Comparison of ENCODE assay signal across 21 cellular contexts in genomic region chr14:100555436-100556067, GRCh38. TPM values are rescaled to one million over a fixed set of nuclear protein-coding genes. Genes with fewer than 3 reads are reported as not detected.
DNase-seq lines count a peak whose midpoint lies in the region; ATAC-seq, FAIRE-seq and TF ChIP-seq lines count a peak whose summit lies in the region.
"Had no signal": no experiment of that assay in that cellular context is flagged by ENCODE, and none has a peak within 500 bp of the region (broad histone marks: within the 10 kb centered on the region; RNA-seq: fewer than 3 reads in every experiment).

No MANE protein-coding gene starts in this region.

- TF ChIP-seq RAD21 in H1 (IDR thresholded peaks at IDR 0.05 in 1 of 2, conservative IDR thresholded peaks at IDR 0.05 in 1 of 2; ENCODE audit: low read depth in 2 of 2, low read length in 2 of 2), result no peak

- H2BK20ac ChIP-seq in H9 (ENCODE audit: low read depth, low read length, poor library complexity, severe bottlenecking) (no peak overlapping the region), H1 (ENCODE audit: low read length) (peak overlapping the region; percentile 55)

- H2BK120ac ChIP-seq in H9 (ENCODE audit: low read depth, low read length, poor library complexity, severe bottlenecking) (no peak overlapping the region), H1 (replicated peaks; ENCODE audit: low read depth, low read length) (no peak overlapping the region)

- no peak for TF ChIP-seq POLR2A in H1 (IDR thresholded peaks at IDR 0.05; ENCODE audit: control extremely low read depth in 1 of 2, low read depth in 2 of 2, low read length in 2 of 2)

- peak overlapping the region; percentile 95 for H3K4me2 ChIP-seq in BLaER1
- H3K4me2 ChIP-seq in H9 (ENCODE audit: insufficient read depth, insufficient read length, low read length), result no peak overlapping the region
- H3K4me2 ChIP-seq in H1 (ENCODE audit: insufficient read depth in 1 of 2, low read depth in 2 of 2, low read length in 2 of 2), result peak overlapping the region; percentile 3 to 44; a peak in 3 of 4 replicates

- peak overlapping the region in 2 of 3 experiments; percentile 55 to 85; a peak in 1 of 7 replicates for H3K27ac Mint-ChIP-seq in H9
- no peak overlapping the region for H3K27ac Mint-ChIP-seq in activated T-cell treated with anti-CD3 and anti-CD28 coated beads, Interleukin-2, amount 50 U/mL, for 72 hours
- H3K27ac Mint-ChIP-seq: CD4-positive, alpha-beta T cell had no signal

- H3K4me1 ChIP-seq in BLaER1, result peaks cover 100% of the 10 kb centered on the region
- H3K4me1 ChIP-seq in H9 (ENCODE audit: insufficient read depth, low read length), result no peaks in the 10 kb centered on the region; the same call in 1 of the 2 replicates
- peaks cover 0 to 19% (median 17%) of the 10 kb centered on the region in 4 experiments; a peak in 6 of 7 replicates for H3K4me1 ChIP-seq in H1 (replicated peaks in 1 of 4; ENCODE audit: control insufficient read depth in 3 of 4, insufficient read depth in 4 of 4, low read length in 3 of 4)

- no CpG with 5 or more reads among the region's 23 CpGs for WGBS in H9 (ENCODE audit: extremely low coverage, insufficient read length, low lambda C conversion rate)
- WGBS in H1 (ENCODE audit: extremely low coverage in 1 of 2, insufficient coverage in 1 of 2, insufficient read length in 1 of 2, insufficient replicate concordance in 2 of 2, low coverage in 1 of 2, low lambda C conversion rate in 2 of 2, missing lambda C conversion rate in 1 of 2), 2 experiments, result 41% methylated on average over 21 of the region's 23 CpGs; no CpG with 5 or more reads in 1 of the 2 experiments

- no peak for FAIRE-seq in H1 (lab: Jason Lieb, UNC)
- FAIRE-seq: A204.1, K562 had no signal

- POLR2A ChIA-PET in H1 (lab: Charles Lee; ENCODE audit: partially characterized antibody), result interaction anchor here (2.1 kb wide), 1 partner anchor 8 kb away, joined by 5 read pairs; no protein-coding TSS in a partner anchor

- TF ChIP-seq CTCF in H9 (conservative IDR thresholded peaks at IDR 0.05) (no peak), H1 (IDR thresholded peaks at IDR 0.05; ENCODE audit: control extremely low read depth in 1 of 3, insufficient read depth in 1 of 3, low read depth in 1 of 3, low read length in 3 of 3) (no peak)

- no peaks in the 10 kb centered on the region for H3K9me3 Mint-ChIP-seq in H9
- H3K9me3 Mint-ChIP-seq in activated T-cell treated with anti-CD3 and anti-CD28 coated beads, Interleukin-2, amount 50 U/mL, for 72 hours, result no peaks in the 10 kb centered on the region
- H3K9me3 Mint-ChIP-seq: CD4-positive, alpha-beta T cell had no signal

- no peak overlapping the region for H3K18ac ChIP-seq in H9 (ENCODE audit: insufficient read length, low read depth, low read length)
- peak overlapping the region; percentile 71 for H3K18ac ChIP-seq in H1 (ENCODE audit: extremely low read depth, low read length)

- H3K27ac ChIP-seq in BLaER1 (0 out of 2 replicates have a peak overlapping the region, but pooled peaks have one; percentile 31), H9 (ENCODE audit: insufficient read length, low read depth, low read length) (no peak overlapping the region), H1 (ENCODE audit: low read depth, low read length) (no peak overlapping the region)
- H3K27ac ChIP-seq: Peyer's patch had no signal

- H4K20me1 ChIP-seq in BLaER1 (no peaks in the 10 kb centered on the region), H9 (ENCODE audit: control insufficient read depth, insufficient read depth, insufficient read length) (no peaks in the 10 kb centered on the region), H1 (replicated peaks in 1 of 2; ENCODE audit: control insufficient read depth in 1 of 2, insufficient read depth in 2 of 2, low read length in 2 of 2) (peaks cover 0 to 6% of the 10 kb centered on the region in 2 experiments)

- DNase-seq in H9, result no peak
- no peak for DNase-seq in H1 (ENCODE audit: low read depth in 1 of 2, low spot score in 2 of 2)
- DNase-seq in retina, result peak; percentile 49
- DNase-seq in HuH-7.5 (ENCODE audit: low spot score), result no peak
- no peak for DNase-seq in activated T-cell treated with anti-CD3 and anti-CD28 coated beads, Interleukin-2, amount 50 U/mL, for 72 hours
- DNase-seq: CD4-positive, alpha-beta T cell; COR-L47; DMS79; NCI-H1092; NCI-H1436 treated with DMSO at 0.1 percent for 48 hours; NCI-H1930; NCI-H2227 treated with DMSO at 0.1 percent for 48 hours; NCI-H510A treated with DMSO at 0.1 percent for 48 hours; NCI-H748 treated with DMSO at 0.1 percent for 48 hours; Peyer's patch had no signal

- H3K4me3 ChIP-seq in BLaER1 (no peak overlapping the region), H1 (ENCODE audit: extremely low read depth in 1 of 4, insufficient read depth in 2 of 4, low read depth in 3 of 4, low read length in 4 of 4) (no peak overlapping the region)
- H3K4me3 ChIP-seq: K562, Peyer's patch had no signal

- H3K9me3 ChIP-seq in BLaER1 (no peaks in the 10 kb centered on the region), H9 (ENCODE audit: control insufficient read depth, low read depth, low read length) (no peaks in the 10 kb centered on the region), H1 (ENCODE audit: insufficient read depth in 2 of 2, low read depth in 1 of 2, low read length in 1 of 2) (no peaks in the 10 kb centered on the region)
- H3K9me3 ChIP-seq: Peyer's patch had no signal

- H4K8ac ChIP-seq in H9 (replicated peaks; ENCODE audit: insufficient read length, low read depth, low read length), result no peak overlapping the region
- H4K8ac ChIP-seq in H1 (ENCODE audit: extremely low read depth, insufficient read depth, low read length), result peak overlapping the region; percentile 81

- CTCF ChIA-PET in H1 (lab: Charles Lee; ENCODE audit: partially characterized antibody), result interaction anchor here (1.0 to 4.4 kb wide), 9 partner anchors 9 to 147 kb away, joined by 3 to 19 read pairs (median 5); no protein-coding TSS in a partner anchor

- H3K23me2 ChIP-seq in H9 (ENCODE audit: insufficient read length, low read depth, low read length, poor library complexity, severe bottlenecking), result no peaks in the 10 kb centered on the region
- no peaks in the 10 kb centered on the region for H3K23me2 ChIP-seq in H1 (ENCODE audit: low read depth, low read length)

- H3K9ac ChIP-seq in BLaER1, result no peak overlapping the region
- H3K9ac ChIP-seq in H9 (ENCODE audit: extremely low read depth, insufficient read length, low read length), result no peak overlapping the region
- H3K9ac ChIP-seq in H1 (replicated peaks in 1 of 4; ENCODE audit: extremely low read depth in 1 of 4, low read depth in 3 of 4, low read length in 3 of 4), result no peak overlapping the region; a peak in 1 of 7 replicates

- no peak overlapping the region for H2AK5ac ChIP-seq in H9 (ENCODE audit: insufficient read length, low read length)
- no peak overlapping the region for H2AK5ac ChIP-seq in H1 (ENCODE audit: low read depth, low read length)

- H3K79me1 ChIP-seq in H9 (ENCODE audit: insufficient read depth, low read depth, low read length, poor library complexity, severe bottlenecking) (no peaks in the 10 kb centered on the region), H1 (ENCODE audit: low read depth, low read length) (no peaks in the 10 kb centered on the region)

- H3K56ac ChIP-seq in H9 (ENCODE audit: insufficient read length, low read depth, low read length) (no peak overlapping the region), H1 (replicated peaks; ENCODE audit: insufficient read length, low read depth, low read length) (no peak overlapping the region)

- H3K36me3 Mint-ChIP-seq in H9 (ENCODE audit: insufficient read depth in 1 of 3, low read depth in 3 of 3), result no peaks in the 10 kb centered on the region
- H3K36me3 Mint-ChIP-seq in activated T-cell treated with anti-CD3 and anti-CD28 coated beads, Interleukin-2, amount 50 U/mL, for 72 hours (ENCODE audit: insufficient read depth in 2 of 2), result no peaks in the 10 kb centered on the region

- no peak overlapping the region for H3K23ac ChIP-seq in H9 (ENCODE audit: insufficient read length, low read depth, low read length)
- no peak overlapping the region for H3K23ac ChIP-seq in H1 (ENCODE audit: insufficient read length)

- no peak overlapping the region for H4K5ac ChIP-seq in H9 (ENCODE audit: insufficient read length, low read depth, low read length)
- H4K5ac ChIP-seq in H1 (ENCODE audit: insufficient read length, low read depth, low read length), result no peak overlapping the region

- H3K36me3 ChIP-seq in BLaER1 (no peaks in the 10 kb centered on the region), H1 (ENCODE audit: control insufficient read depth in 2 of 4, insufficient read depth in 4 of 4, low read length in 3 of 4) (no peaks in the 10 kb centered on the region)
- H3K36me3 ChIP-seq: Peyer's patch had no signal

- H3K4me3 Mint-ChIP-seq in H9, result peak overlapping the region in 1 of 2 experiments; percentile 41; a peak in 2 of 5 replicates
- no peak overlapping the region for H3K4me3 Mint-ChIP-seq in activated T-cell treated with anti-CD3 and anti-CD28 coated beads, Interleukin-2, amount 50 U/mL, for 72 hours
- H3K4me3 Mint-ChIP-seq: CD4-positive, alpha-beta T cell had no signal

- H3K4ac ChIP-seq in H9 (ENCODE audit: low read depth, low read length) (no peak overlapping the region), H1 (replicated peaks; ENCODE audit: insufficient read length, low read depth, low read length) (peak overlapping the region; percentile 57)

- H2BK15ac ChIP-seq in H9 (ENCODE audit: low read depth, low read length) (no peak overlapping the region), H1 (ENCODE audit: low read length) (peak overlapping the region; percentile 96; the same call in 1 of the 2 replicates)

- H3T11ph ChIP-seq in H9 (ENCODE audit: low read length), result no peak overlapping the region

- H3K4me1 Mint-ChIP-seq in H9, result peaks cover 14 to 37% of the 10 kb centered on the region in 2 experiments
- H3K4me1 Mint-ChIP-seq in activated T-cell treated with anti-CD3 and anti-CD28 coated beads, Interleukin-2, amount 50 U/mL, for 72 hours (ENCODE audit: low read depth), result peaks cover 5% of the 10 kb centered on the region

- H2BK12ac ChIP-seq in H9 (ENCODE audit: insufficient read length, low read depth, low read length) (no peak overlapping the region), H1 (ENCODE audit: low read depth, low read length) (peak overlapping the region; percentile 97)

- H3K27me3 ChIP-seq in BLaER1 (no peaks in the 10 kb centered on the region), H9 (ENCODE audit: insufficient read depth, low read length) (no peaks in the 10 kb centered on the region), H1 (replicated peaks in 1 of 4; ENCODE audit: control insufficient read depth in 3 of 4, extremely low read depth in 1 of 4, insufficient read depth in 3 of 4, low read length in 3 of 4) (peaks cover 0 to 5% (median 2%) of the 10 kb centered on the region in 4 experiments; a peak in 3 of 7 replicates)
- H3K27me3 ChIP-seq: Peyer's patch had no signal

- no peaks in the 10 kb centered on the region for H3K79me2 ChIP-seq in H9 (ENCODE audit: insufficient read depth, low read length)
- H3K79me2 ChIP-seq in H1 (ENCODE audit: control insufficient read depth in 1 of 2, insufficient read depth in 2 of 2, low read length in 2 of 2), result no peaks in the 10 kb centered on the region

- peaks cover 34% of the 10 kb centered on the region for H3K27me3 Mint-ChIP-seq in H9 (ENCODE audit: low read depth)
- H3K27me3 Mint-ChIP-seq in activated T-cell treated with anti-CD3 and anti-CD28 coated beads, Interleukin-2, amount 50 U/mL, for 72 hours (ENCODE audit: low read depth), result no peaks in the 10 kb centered on the region

- H3K14ac ChIP-seq in H9 (ENCODE audit: insufficient read depth, low read length), result peak overlapping the region; percentile 15; the same call in 1 of the 2 replicates
- H3K14ac ChIP-seq in H1 (ENCODE audit: insufficient read length), result no peak overlapping the region

- no peak for ATAC-seq in GM18867 (IDR thresholded peaks at IDR 0.05; ENCODE audit: unreplicated experiment)
- ATAC-seq in activated T-cell treated with anti-CD3 and anti-CD28 coated beads, Interleukin-2, amount 50 U/mL, for 72 hours (replicated peaks in 1 of 2), result no peak
- ATAC-seq: HCT116, K562, SK-N-SH treated with all-trans-retinoic acid at 6 μM for 48 hours had no signal

- H4K91ac ChIP-seq in H9 (ENCODE audit: insufficient read length, low read depth, low read length) (no peak overlapping the region), H1 (replicated peaks; ENCODE audit: insufficient read length, low read length) (peak overlapping the region; percentile 72)

- no peak for TF ChIP-seq EP300 in H1 (IDR thresholded peaks at IDR 0.05; ENCODE audit: borderline replicate concordance in 1 of 2, low read depth in 2 of 2, low read length in 2 of 2)

- no peak overlapping the region for H2AFZ ChIP-seq in H9 (ENCODE audit: low read length)
- H2AFZ ChIP-seq in H1 (ENCODE audit: low read length), result no peak overlapping the region

- H2BK5ac ChIP-seq in H9 (ENCODE audit: insufficient read length, low read length) (no peak overlapping the region), H1 (ENCODE audit: low read depth, low read length) (peak overlapping the region; percentile 60; the same call in 1 of the 2 replicates)

RNA-seq across cellular contexts. Expression of gene BEGAIN, which starts 31.7 kb away (rescaled TPM):
- 2.6 and 2.7 TPM in 2 replicates for total RNA-seq in H9 (2021)
- total RNA-seq in H1 (2021; fragmentation: NEBNext Ultra II Directional; extraction: Animal tissue kit (Norgen Biotek cat#: 25700)), result 2.1 and 3.0 TPM in 2 replicates
- 2.9 and 3.7 TPM in 2 replicates for polyA plus RNA-seq in H1 (2011; rRNA removed)
- polyA plus RNA-seq in H1 (2011; cell fraction: cytosol; rRNA removed), result 2.7 TPM
- 5.0 TPM for polyA plus RNA-seq in H1 (2011; cell fraction: nucleus; rRNA removed)
- 2.0 to 3.5 TPM (median 2.7 TPM) in 4 replicates for polyA plus RNA-seq in H1 (2012, experiment 1 of 2)
- 1.5 TPM for polyA plus RNA-seq in H1 (2012, experiment 2 of 2)
- polyA plus RNA-seq in H1 (2013, experiment 1 of 2), result 1.6 TPM
- 1.8 TPM for polyA plus RNA-seq in H1 (2013, experiment 2 of 2)
- polyA minus RNA-seq in H1 (2011; rRNA and poly(A)+ RNA removed), result 1.0 and 1.7 TPM in 2 replicates
- polyA minus RNA-seq in H1 (2011; cell fraction: cytosol; rRNA and poly(A)+ RNA removed), result 1.4 TPM
- polyA minus RNA-seq in H1 (2011; cell fraction: nucleus; rRNA and poly(A)+ RNA removed), result 1.9 TPM
- 1 to 10 TPM; 2.6 to 2.8 TPM for total RNA-seq in activated T-cell treated with anti-CD3 and anti-CD28 coated beads, Interleukin-2, amount 50 U/mL, for 72 hours
